ENCODE assay signal across 8 cellular contexts in the genomic region with DNA sequence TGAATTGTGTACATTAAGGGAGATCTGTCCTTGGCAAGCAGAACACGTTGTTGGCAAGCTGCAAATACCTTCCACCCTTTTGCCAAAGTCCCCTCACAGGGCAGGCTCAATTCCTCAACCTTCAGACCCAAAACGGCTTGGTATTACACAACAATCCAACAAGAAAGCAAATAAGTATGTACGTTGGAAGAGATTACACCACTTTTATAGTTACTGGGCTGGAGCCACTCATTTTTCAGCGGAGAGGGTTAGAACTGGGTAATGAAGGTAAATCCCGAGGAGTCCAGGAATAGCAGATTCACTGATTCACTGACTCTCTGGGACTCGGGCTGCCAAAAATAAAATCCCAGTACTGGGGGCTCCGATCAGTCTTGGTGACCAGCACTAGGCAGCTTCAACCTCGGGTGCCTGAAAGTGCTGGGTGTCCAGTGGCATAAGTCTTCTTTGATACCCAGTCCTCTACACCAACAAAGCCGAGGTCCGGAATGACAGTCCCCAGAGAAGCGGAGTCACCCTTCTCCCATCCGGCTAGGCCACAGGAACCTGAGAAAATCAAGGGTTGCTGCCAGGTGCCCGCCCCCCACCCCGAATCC. TPM values are rescaled to one million over a fixed set of nuclear protein-coding genes. Genes with fewer than 3 reads are reported as not detected.
A peak's percentile ranks its signal among the peaks of the same experiment; 100 is the strongest.
DNase-seq lines count a peak whose midpoint lies in the region; ATAC-seq and TF ChIP-seq lines count a peak whose summit lies in the region.

No MANE protein-coding gene starts in this region.

- H3K36me3 ChIP-seq in cardiac muscle cell (no peaks in the 10 kb centered on the region), prostate gland (no peaks in the 10 kb centered on the region)

- TF ChIP-seq POLR2A in prostate gland (IDR thresholded peaks at IDR 0.05) = no peak

- WGBS in prostate gland = 0% methylated on average over 4 of the region's 14 CpGs

- TF ChIP-seq CTCF in WI38 (IDR thresholded peaks at IDR 0.05; ENCODE audit: low read depth, low read length) = no peak
- no peak for TF ChIP-seq CTCF in cardiac muscle cell (IDR thresholded peaks at IDR 0.05; ENCODE audit: low read depth, low read length)
- no peak for TF ChIP-seq CTCF in prostate gland (IDR thresholded peaks at IDR 0.05)

- H3K9me3 ChIP-seq in cardiac muscle cell (ENCODE audit: low read depth) (no peaks in the 10 kb centered on the region), prostate gland (no peaks in the 10 kb centered on the region)

- peak in 1 of 2 donors; percentile 39 for DNase-seq in cardiac muscle cell (ENCODE audit: low read depth in 1 of 2, low spot score in 1 of 2)
- DNase-seq in prostate gland (ENCODE audit: low spot score) = peak; percentile 4
- no peak for DNase-seq in ecto neural progenitor cell (ENCODE audit: low spot score)
- no peak for DNase-seq in DMS79 (lab: John Stamatoyannopoulos, UW)

- H3K4me1 ChIP-seq in cardiac muscle cell (ENCODE audit: low read depth) = no peaks in the 10 kb centered on the region
- no peaks in the 10 kb centered on the region for H3K4me1 ChIP-seq in prostate gland (replicated peaks)

- ATAC-seq in GM18517 (IDR thresholded peaks at IDR 0.05; ENCODE audit: unreplicated experiment) = peak; percentile 5
- peak; percentile 28 for ATAC-seq in HG02943 (IDR thresholded peaks at IDR 0.05; ENCODE audit: low read depth, unreplicated experiment)
- ATAC-seq in HG03045 (IDR thresholded peaks at IDR 0.05; ENCODE audit: unreplicated experiment) = no peak

- H3K27ac ChIP-seq in cardiac muscle cell = peak overlapping the region; percentile 64
- peak overlapping the region; percentile 91 to 92 for H3K27ac ChIP-seq in prostate gland

- H3K4me3 ChIP-seq in WI38 (ENCODE audit: low read depth, low read length) (peak overlapping the region; percentile 73), cardiac muscle cell (peak overlapping the region; percentile 44), prostate gland (peak overlapping the region; percentile 48 to 52)

- no peaks in the 10 kb centered on the region for H3K27me3 ChIP-seq in cardiac muscle cell
- no peaks in the 10 kb centered on the region for H3K27me3 ChIP-seq in prostate gland (replicated peaks; ENCODE audit: insufficient read depth)

- intact Hi-C loops in prostate gland (cut with DNase I) = no loop called here

RNA-seq across cellular contexts. Expression of a gene that starts 0.6 kb away (rescaled TPM):
- total RNA-seq in cardiac muscle cell = 3.6 and 5.7 TPM in 2 replicates
- 14.2 and 17.6 TPM in 2 replicates for polyA plus RNA-seq in cardiac muscle cell
- total RNA-seq in prostate gland = 1 to 10 TPM; 4.0 to 4.9 TPM

RNA-seq across cellular contexts. Expression of a gene that starts 38.0 kb away (rescaled TPM):
- total RNA-seq in cardiac muscle cell = 0.06 TPM in 1 of 2 replicates, not detected in the other
- polyA plus RNA-seq in cardiac muscle cell = 0.06 and 2.5 TPM in 2 replicates
- total RNA-seq in prostate gland = 1 to 10 TPM; 1.3 to 2.4 TPM

RNA-seq across cellular contexts. Expression of a gene that starts 42.9 kb away (rescaled TPM):
- total RNA-seq in cardiac muscle cell = 3,802 and 4,744 TPM in 2 replicates
- polyA plus RNA-seq in cardiac muscle cell = 293 and 403 TPM in 2 replicates
- total RNA-seq in prostate gland = 1,000 to 10,000 TPM in 1 of 2 donors, 100 to 1,000 TPM in 1; 863 to 2,403 TPM

RNA-seq across cellular contexts. Expression of a gene that starts 56.8 kb away (rescaled TPM):
- total RNA-seq in cardiac muscle cell = not detected in 2 replicates
- 0.27 TPM in 1 of 2 replicates, not detected in the other for polyA plus RNA-seq in cardiac muscle cell
- total RNA-seq in prostate gland = 10 to 100 TPM in 1 of 2 donors, not detected in 1; 54.6 TPM

RNA-seq across cellular contexts. Expression of a gene that starts 59.8 kb away (rescaled TPM):
- total RNA-seq in cardiac muscle cell = 10.0 and 12.0 TPM in 2 replicates
- polyA plus RNA-seq in cardiac muscle cell = 17.3 and 20.9 TPM in 2 replicates
- 10 to 100 TPM; 12.6 to 16.4 TPM for total RNA-seq in prostate gland
